In the genomic region with DNA sequence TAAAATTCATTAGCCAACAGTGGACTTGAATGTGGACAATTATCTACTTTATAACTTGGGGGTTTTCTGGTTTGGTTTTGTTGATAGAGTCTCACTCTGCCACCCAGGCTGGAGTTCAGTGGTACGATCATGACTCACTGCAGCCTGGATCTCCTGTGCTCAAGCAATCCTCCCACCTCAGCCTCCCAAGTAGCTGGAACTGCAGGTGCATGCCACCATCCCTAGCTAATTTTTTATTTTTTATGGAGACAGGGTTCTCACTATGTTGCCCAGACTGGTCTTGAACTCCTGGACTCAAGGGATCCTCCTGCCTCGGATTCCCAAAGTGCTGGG, we compare ENCODE assay signal across 16 cellular contexts. TPM values are rescaled to one million over a fixed set of nuclear protein-coding genes. Genes with fewer than 3 reads are reported as not detected.
A peak's percentile ranks its signal among the peaks of the same experiment; 100 is the strongest.
DNase-seq lines count a peak whose midpoint lies in the region; ATAC-seq, FAIRE-seq and TF ChIP-seq lines count a peak whose summit lies in the region.
"Had no signal": no experiment of that assay in that cellular context is flagged by ENCODE, and none has a peak within 500 bp of the region (broad histone marks: within the 10 kb centered on the region; RNA-seq: fewer than 3 reads in every experiment).

No MANE protein-coding gene starts in this region.

- no peak for TF ChIP-seq POLR2A in H1 (IDR thresholded peaks at IDR 0.05; ENCODE audit: control extremely low read depth in 1 of 2, low read depth in 2 of 2, low read length in 2 of 2)
- TF ChIP-seq POLR2A in stomach (IDR thresholded peaks at IDR 0.05) = no peak

- H3K36me3 ChIP-seq in Loucy (ENCODE audit: insufficient read depth, low read length) (no peaks in the 10 kb centered on the region), H1 (ENCODE audit: control insufficient read depth in 2 of 4, insufficient read depth in 4 of 4, low read length in 3 of 4) (no peaks in the 10 kb centered on the region), neutrophil (no peaks in the 10 kb centered on the region), stomach (no peaks in the 10 kb centered on the region)

- no peak overlapping the region for H4K91ac ChIP-seq in H1 (replicated peaks; ENCODE audit: insufficient read length, low read length)

- in situ Hi-C loops in KBM-7 (cut with MboI; ENCODE audit: low pct_unique_long_range_greater_than_20kb, low sequenced_read_pairs) = no loop called here

- ATAC-seq in GM21360 (IDR thresholded peaks at IDR 0.05; ENCODE audit: unreplicated experiment) = no peak
- ATAC-seq: Panc1 had no signal

- H3K14ac ChIP-seq in H1 (ENCODE audit: insufficient read length) = no peak overlapping the region

- H3K23ac ChIP-seq in H1 (ENCODE audit: insufficient read length) = no peak overlapping the region

- no peak overlapping the region for H2BK15ac ChIP-seq in H1 (ENCODE audit: low read length)

- H3K4me1 ChIP-seq in Loucy (ENCODE audit: insufficient read depth, low read length, poor library complexity, severe bottlenecking) = peaks cover 5% of the 10 kb centered on the region
- H3K4me1 ChIP-seq in H1 (replicated peaks in 1 of 4; ENCODE audit: control insufficient read depth in 3 of 4, insufficient read depth in 4 of 4, low read length in 3 of 4) = no peaks in the 10 kb centered on the region
- H3K4me1 ChIP-seq in neutrophil (ENCODE audit: control insufficient read depth in 1 of 2, insufficient read depth in 1 of 2, low read depth in 1 of 2, low read length in 1 of 2) = peaks cover 28 to 31% of the 10 kb centered on the region in 2 experiments
- H3K4me1 ChIP-seq in stomach = no peaks in the 10 kb centered on the region

- no peak overlapping the region for H2AK5ac ChIP-seq in H1 (ENCODE audit: low read depth, low read length)

- intact Hi-C loops in CD14-positive monocyte (cut with micrococcal nuclease) (loop anchor here in 1 of 2 donors (10.0 kb wide), 1 partner anchor 1065 kb away; no protein-coding TSS in a partner anchor), stomach (cut with DNase I; ENCODE audit: low total_unique reads) (no loop called here)

- H2AFZ ChIP-seq in Loucy (ENCODE audit: low read length) = peak overlapping the region; percentile 26; the same call in 1 of the 2 replicates
- peak overlapping the region; percentile 8 for H2AFZ ChIP-seq in H1 (ENCODE audit: low read length)

- H3K4me2 ChIP-seq in Loucy (ENCODE audit: low read depth, low read length, poor library complexity, severe bottlenecking) (no peak overlapping the region), H1 (ENCODE audit: insufficient read depth in 1 of 2, low read depth in 2 of 2, low read length in 2 of 2) (no peak overlapping the region)

- no peak overlapping the region for H4K5ac ChIP-seq in H1 (ENCODE audit: insufficient read length, low read depth, low read length)

- TF ChIP-seq RAD21 in H1 (IDR thresholded peaks at IDR 0.05 in 1 of 2, conservative IDR thresholded peaks at IDR 0.05 in 1 of 2; ENCODE audit: low read depth in 2 of 2, low read length in 2 of 2) = no peak

- TF ChIP-seq EP300 in H1 (IDR thresholded peaks at IDR 0.05; ENCODE audit: borderline replicate concordance in 1 of 2, low read depth in 2 of 2, low read length in 2 of 2) (no peak), stomach (IDR thresholded peaks at IDR 0.05) (no peak)

- CTCF ChIA-PET in H1 (lab: Charles Lee; ENCODE audit: partially characterized antibody) = interaction anchor here (0.6 to 2.0 kb wide), 6 partner anchors 13 to 164 kb away, joined by 3 to 6 read pairs (median 4); no protein-coding TSS in a partner anchor

- H3K9ac ChIP-seq in Loucy (ENCODE audit: low read depth, low read length, poor library complexity, severe bottlenecking) (no peak overlapping the region), H1 (replicated peaks in 1 of 4; ENCODE audit: extremely low read depth in 1 of 4, low read depth in 3 of 4, low read length in 3 of 4) (no peak overlapping the region)

- H3K9me2 ChIP-seq in Loucy (replicated peaks; ENCODE audit: low read depth, low read length) = no peaks in the 10 kb centered on the region

- no peak overlapping the region for H2BK5ac ChIP-seq in H1 (ENCODE audit: low read depth, low read length)

- no peak overlapping the region for H3K4ac ChIP-seq in H1 (replicated peaks; ENCODE audit: insufficient read length, low read depth, low read length)

- H3K27me3 Mint-ChIP-seq in CD14-positive monocyte (ENCODE audit: low read depth in 3 of 3) = peaks cover 0 to 3% (median 1%) of the 10 kb centered on the region in 3 donors

- H3K4me3 Mint-ChIP-seq in CD14-positive monocyte = peak overlapping the region in 1 of 2 donors; percentile 67
- H3K4me3 Mint-ChIP-seq: CD4-positive, alpha-beta memory T cell had no signal

- H3K9me3 Mint-ChIP-seq in CD14-positive monocyte = peaks cover 0 to 3% (median 0%) of the 10 kb centered on the region in 7 donors

- H3K27ac Mint-ChIP-seq in CD14-positive monocyte = peak overlapping the region; percentile 87 to 99 (median 96)

- no peak overlapping the region for H3K4me3 ChIP-seq in Loucy (ENCODE audit: low read length, poor library complexity, severe bottlenecking)
- H3K4me3 ChIP-seq in H1 (ENCODE audit: extremely low read depth in 1 of 4, insufficient read depth in 2 of 4, low read depth in 3 of 4, low read length in 4 of 4) = no peak overlapping the region
- H3K4me3 ChIP-seq in neutrophil (ENCODE audit: low read depth in 1 of 2, low read length in 1 of 2) = peak overlapping the region; percentile 9 to 49
- H3K4me3 ChIP-seq in stomach = no peak overlapping the region

- no peaks in the 10 kb centered on the region for H3K36me3 Mint-ChIP-seq in CD14-positive monocyte
- H3K36me3 Mint-ChIP-seq: CD4-positive, alpha-beta memory T cell had no signal

- H2BK120ac ChIP-seq in H1 (replicated peaks; ENCODE audit: low read depth, low read length) = no peak overlapping the region

- no peak overlapping the region for H3K27ac ChIP-seq in H1 (ENCODE audit: low read depth, low read length)
- peak overlapping the region; percentile 90 for H3K27ac ChIP-seq in neutrophil
- H3K27ac ChIP-seq in stomach = peak overlapping the region in 1 of 5 donors; percentile 60

- H3K18ac ChIP-seq in H1 (ENCODE audit: extremely low read depth, low read length) = no peak overlapping the region

- H4K20me1 ChIP-seq in Loucy (ENCODE audit: insufficient read depth, low read length, poor library complexity, severe bottlenecking) (no peaks in the 10 kb centered on the region), H1 (replicated peaks in 1 of 2; ENCODE audit: control insufficient read depth in 1 of 2, insufficient read depth in 2 of 2, low read length in 2 of 2) (no peaks in the 10 kb centered on the region)

- POLR2A ChIA-PET in H1 (lab: Charles Lee; ENCODE audit: partially characterized antibody) = interaction anchor here (0.8 to 2.4 kb wide), 4 partner anchors 8 to 113 kb away, joined by 3 to 7 read pairs (median 4); partner anchors contain the start of gene NDUFC1

- no peak for DNase-seq in CD14-positive monocyte (ENCODE audit: low spot score)
- DNase-seq in H1 (ENCODE audit: low read depth in 1 of 2, low spot score in 2 of 2) = no peak
- DNase-seq in KBM-7 = no peak
- no peak for DNase-seq in stomach
- DNase-seq in NCI-H2029 (lab: John Stamatoyannopoulos, UW) = no peak
- DNase-seq: CD4-positive, alpha-beta memory T cell; DMS79 treated with DMSO at 0.1 percent for 48 hours; NCI-H1092; NCI-H1694; NCI-H446 had no signal

- 90% methylated on average over 2 of the region's 2 CpGs; no CpG with 5 or more reads in 1 of the 2 experiments for WGBS in H1 (ENCODE audit: extremely low coverage in 1 of 2, insufficient coverage in 1 of 2, insufficient read length in 1 of 2, insufficient replicate concordance in 2 of 2, low coverage in 1 of 2, low lambda C conversion rate in 2 of 2, missing lambda C conversion rate in 1 of 2), 2 experiments
- WGBS in stomach, 5 donors = 82 to 93% (median 86%) methylated on average over 2 of the region's 2 CpGs

- no peak overlapping the region for H2BK12ac ChIP-seq in H1 (ENCODE audit: low read depth, low read length)

- no peaks in the 10 kb centered on the region for H3K27me3 ChIP-seq in Loucy (ENCODE audit: insufficient read depth, low read length, poor library complexity, severe bottlenecking)
- no peaks in the 10 kb centered on the region for H3K27me3 ChIP-seq in H1 (replicated peaks in 1 of 4; ENCODE audit: control insufficient read depth in 3 of 4, extremely low read depth in 1 of 4, insufficient read depth in 3 of 4, low read length in 3 of 4)
- no peaks in the 10 kb centered on the region for H3K27me3 ChIP-seq in neutrophil
- H3K27me3 ChIP-seq in stomach = no peaks in the 10 kb centered on the region

- TF ChIP-seq CTCF in CD14-positive monocyte (IDR thresholded peaks at IDR 0.05) = no peak
- no peak for TF ChIP-seq CTCF in Loucy (conservative IDR thresholded peaks at IDR 0.05; ENCODE audit: low read length)
- TF ChIP-seq CTCF in H1 (IDR thresholded peaks at IDR 0.05; ENCODE audit: control extremely low read depth in 1 of 3, insufficient read depth in 1 of 3, low read depth in 1 of 3, low read length in 3 of 3) = no peak
- no peak for TF ChIP-seq CTCF in neutrophil (IDR thresholded peaks at IDR 0.05)
- TF ChIP-seq CTCF in stomach (IDR thresholded peaks at IDR 0.05) = no peak

- no peak overlapping the region for H3K56ac ChIP-seq in H1 (replicated peaks; ENCODE audit: insufficient read length, low read depth, low read length)

- H3K79me1 ChIP-seq in H1 (ENCODE audit: low read depth, low read length) = no peaks in the 10 kb centered on the region

- H3F3A ChIP-seq in Loucy (ENCODE audit: low read depth) = no peaks in the 10 kb centered on the region

- no peak for FAIRE-seq in H1 (lab: Jason Lieb, UNC)
- FAIRE-seq: D721Med, GM12892 had no signal

- H3K9me3 ChIP-seq in Loucy (ENCODE audit: insufficient read depth, low read depth, low read length) (no peaks in the 10 kb centered on the region), H1 (ENCODE audit: insufficient read depth in 2 of 2, low read depth in 1 of 2, low read length in 1 of 2) (no peaks in the 10 kb centered on the region), neutrophil (no peaks in the 10 kb centered on the region), stomach (no peaks in the 10 kb centered on the region)

- peaks cover 38% of the 10 kb centered on the region for H3K4me1 Mint-ChIP-seq in CD14-positive monocyte
- H3K4me1 Mint-ChIP-seq: CD4-positive, alpha-beta memory T cell had no signal

- H3K23me2 ChIP-seq in H1 (ENCODE audit: low read depth, low read length) = no peaks in the 10 kb centered on the region

- H3K79me2 ChIP-seq in Loucy (ENCODE audit: insufficient read depth, low read length) (no peaks in the 10 kb centered on the region), H1 (ENCODE audit: control insufficient read depth in 1 of 2, insufficient read depth in 2 of 2, low read length in 2 of 2) (no peaks in the 10 kb centered on the region)

- H4K8ac ChIP-seq in H1 (ENCODE audit: extremely low read depth, insufficient read depth, low read length) = no peak overlapping the region

- peak overlapping the region; percentile 72; the same call in 1 of the 2 replicates for H2BK20ac ChIP-seq in H1 (ENCODE audit: low read length)

RNA-seq across cellular contexts. Expression of gene ELF2, which starts 12.4 kb away (rescaled TPM):
- polyA plus RNA-seq in CD14-positive monocyte = 10 to 100 TPM; 14.0 to 18.9 TPM
- 44.3 and 45.6 TPM in 2 replicates for total RNA-seq in H1 (2021; fragmentation: NEBNext Ultra II Directional; extraction: Animal tissue kit (Norgen Biotek cat#: 25700))
- polyA plus RNA-seq in H1 (2011; rRNA removed) = 12.2 and 21.1 TPM in 2 replicates
- polyA plus RNA-seq in H1 (2011; cell fraction: cytosol; rRNA removed) = 24.7 TPM
- 30.5 TPM for polyA plus RNA-seq in H1 (2011; cell fraction: nucleus; rRNA removed)
- 26.0 to 31.4 TPM (median 27.7 TPM) in 4 replicates for polyA plus RNA-seq in H1 (2012, experiment 1 of 2)
- polyA plus RNA-seq in H1 (2012, experiment 2 of 2) = 2.5 TPM
- polyA plus RNA-seq in H1 (2013, experiment 1 of 2) = 26.0 TPM
- 23.3 TPM for polyA plus RNA-seq in H1 (2013, experiment 2 of 2)
- 54.2 and 78.1 TPM in 2 replicates for polyA minus RNA-seq in H1 (2011; rRNA and poly(A)+ RNA removed)
- polyA minus RNA-seq in H1 (2011; cell fraction: cytosol; rRNA and poly(A)+ RNA removed) = 28.9 TPM
- 70.3 TPM for polyA minus RNA-seq in H1 (2011; cell fraction: nucleus; rRNA and poly(A)+ RNA removed)
- total RNA-seq in stomach = 100 to 1,000 TPM in 1 of 5 donors, 10 to 100 TPM in 4; 30.1 to 115 (median 64.8) TPM
- 10 to 100 TPM; 10.6 to 24.3 (median 12.2) TPM for polyA plus RNA-seq in stomach

Comparison
In these comparisons a context has a peak if more than half of its experiments do, and no peak if none do; other contexts are left out.
1. H3K4me3 ChIP-seq: peak in neutrophil (2 of 2); none in Loucy (single experiment), H1 (0 of 4) and stomach (0 of 4).